32 cellular contexts compared by ENCODE assay signal in the genomic region with DNA sequence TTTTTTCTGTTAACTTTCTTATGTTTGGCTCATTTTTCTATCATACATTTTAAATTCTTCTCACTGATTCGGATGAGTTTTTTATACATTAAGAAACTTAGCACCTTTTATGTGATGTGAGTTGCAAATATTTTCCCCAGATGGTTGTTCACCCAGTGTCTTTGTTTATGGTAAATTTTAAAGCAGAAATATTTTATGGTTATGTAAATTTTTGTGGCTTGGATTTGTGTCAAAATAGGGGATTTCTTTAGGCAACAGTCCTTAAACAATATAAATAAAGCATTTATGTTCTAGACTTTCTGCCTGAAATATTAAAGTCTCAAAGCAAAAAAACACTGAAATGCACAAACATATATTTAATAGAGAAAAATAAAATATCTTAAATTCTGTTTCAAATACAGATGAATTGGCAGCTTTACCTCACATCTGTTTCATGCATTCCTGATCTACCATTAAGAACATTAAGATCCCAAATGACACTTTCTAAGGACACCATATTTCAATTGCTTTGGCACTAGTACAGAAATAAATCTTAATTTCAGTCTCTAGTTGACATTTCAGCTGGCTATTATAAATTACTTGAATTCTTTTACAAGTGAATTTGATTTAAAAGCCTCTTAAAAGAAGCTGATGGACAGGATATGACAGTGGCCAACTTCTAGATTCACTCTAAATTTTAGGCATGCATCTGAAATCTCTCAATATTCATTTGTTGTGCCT.
"Had no signal": no experiment of that assay in that cellular context is flagged by ENCODE, and none has a peak within 500 bp of the region (broad histone marks: within the 10 kb centered on the region; RNA-seq: fewer than 3 reads in every experiment).

No MANE protein-coding gene starts in this region.

- H3K27me3 Mint-ChIP-seq: naive B cell; progenitor cell of endocrine pancreas; stimulated activated memory B cell treated with anti-CD40 and anti-IgM and Interleukin-4, amounts not matched to agents 10 μg/mL and 1 μg/mL and 100 μg/mL, for 72 hours; stimulated activated naive CD8-positive, alpha-beta T cell treated with anti-CD3 and anti-CD28 coated beads, Interleukin-15, amount 100 ng/mL, for 72 hours had no signal

- H3K4me3 ChIP-seq: left lung, lower lobe of right lung, neural progenitor cell, right atrium auricular region, right lobe of liver, smooth muscle cell, testis, thyroid gland, upper lobe of right lung had no signal

- H3K4me2 ChIP-seq: neural progenitor cell, smooth muscle cell had no signal

- H3K4me1 Mint-ChIP-seq: naive B cell; natural killer cell; neural progenitor cell; stimulated activated memory B cell treated with anti-CD40 and anti-IgM and Interleukin-4, amounts not matched to agents 10 μg/mL and 1 μg/mL and 100 μg/mL, for 72 hours; stimulated activated naive CD8-positive, alpha-beta T cell treated with anti-CD3 and anti-CD28 coated beads, Interleukin-15, amount 100 ng/mL, for 72 hours had no signal

- H3K36me3 Mint-ChIP-seq: mesothelial cell of epicardium; naive B cell; natural killer cell; neural progenitor cell; stimulated activated memory B cell treated with anti-CD40 and anti-IgM and Interleukin-4, amounts not matched to agents 10 μg/mL and 1 μg/mL and 100 μg/mL, for 72 hours had no signal

- H3K9me3 Mint-ChIP-seq: mesothelial cell of epicardium, nephron progenitor cell, neural progenitor cell had no signal

- H2AFZ ChIP-seq: parathyroid adenoma had no signal

- FAIRE-seq: islet of Langerhans, kidney, urothelium cell line had no signal

- DNase-seq: hippocampal formation; kidney; left colon; left lung; lower lobe of right lung; mesendoderm; naive B cell; natural killer cell; nephron progenitor cell; occipital lobe; right lobe of liver; stimulated activated CD4-positive, alpha-beta T cell treated with anti-CD3 and anti-CD28 coated beads, Interleukin-1b, Interleukin-23, amount 100 ng/mL, for 48 hours; stimulated activated CD4-positive, alpha-beta T cell treated with anti-CD3 and anti-CD28 coated beads, Interleukin-2, amount 100 ng/mL, for 48 hours; stimulated activated CD4-positive, alpha-beta T cell treated with anti-CD3 and anti-CD28 coated beads, Interleukin-4, amount 100 ng/mL, for 4 hours; stimulated activated CD8-positive, alpha-beta memory T cell treated with anti-CD3 and anti-CD28 coated beads, Interleukin-4, amount 100 ng/mL, for 48 hours; stimulated activated naive CD4-positive, alpha-beta T cell treated with Interleukin-2 at 50 U/mL for 16 hours; stimulated activated naive CD8-positive, alpha-beta T cell treated with anti-CD3 and anti-CD28 coated beads, Interleukin-15, amount 100 ng/mL, for 72 hours; substantia nigra; testis; thyroid gland; trophoblast cell; upper lobe of right lung had no signal

- H3K9me3 ChIP-seq: left lung, lower lobe of right lung, neutrophil, right atrium auricular region, right lobe of liver, testis, thyroid gland, upper lobe of right lung had no signal

- H3K4me1 ChIP-seq: left lung, lower lobe of right lung, neural progenitor cell, parathyroid adenoma, right atrium auricular region, right lobe of liver, testis, thyroid gland, upper lobe of right lung had no signal

- H3K79me2 ChIP-seq: parathyroid adenoma had no signal

- H3K27ac Mint-ChIP-seq: mesothelial cell of epicardium; naive B cell; natural killer cell; nephron progenitor cell; neural progenitor cell; progenitor cell of endocrine pancreas; stimulated activated memory B cell treated with anti-CD40 and anti-IgM and Interleukin-4, amounts not matched to agents 10 μg/mL and 1 μg/mL and 100 μg/mL, for 72 hours; stimulated activated naive CD8-positive, alpha-beta T cell treated with anti-CD3 and anti-CD28 coated beads, Interleukin-15, amount 100 ng/mL, for 72 hours had no signal

- H3K27me3 ChIP-seq: left lung, neural progenitor cell, neutrophil, right atrium auricular region, right lobe of liver, testis, thyroid gland, upper lobe of right lung had no signal

- H3K27ac ChIP-seq: left lung, lower lobe of right lung, neural progenitor cell, neutrophil, parathyroid adenoma, right atrium auricular region, right lobe of liver, testis, thyroid gland, upper lobe of right lung had no signal

- H3K4me3 Mint-ChIP-seq: mesothelial cell of epicardium; naive B cell; natural killer cell; nephron progenitor cell; neural progenitor cell; stimulated activated memory B cell treated with anti-CD40 and anti-IgM and Interleukin-4, amounts not matched to agents 10 μg/mL and 1 μg/mL and 100 μg/mL, for 72 hours; stimulated activated naive CD8-positive, alpha-beta T cell treated with anti-CD3 and anti-CD28 coated beads, Interleukin-15, amount 100 ng/mL, for 72 hours had no signal

- H3K36me3 ChIP-seq: left lung, lower lobe of right lung, neural progenitor cell, neutrophil, right atrium auricular region, right lobe of liver, thyroid gland, upper lobe of right lung had no signal

- H3K9ac ChIP-seq: neural progenitor cell, parathyroid adenoma had no signal
